Comparison of ENCODE assay signal across 8 cellular contexts in genomic region chr10:121926669-121927360, GRCh38. TPM values are rescaled to one million over a fixed set of nuclear protein-coding genes. Genes with fewer than 3 reads are reported as not detected.
DNase-seq lines count a peak whose midpoint lies in the region; ATAC-seq and TF ChIP-seq lines count a peak whose summit lies in the region.

No MANE protein-coding gene starts in this region.

- H3K36me3 ChIP-seq in PC-3 (ENCODE audit: low read depth, low read length) (no peaks in the 10 kb centered on the region), mesodermal cell (ENCODE audit: control insufficient read depth, insufficient read depth, low read length) (no peaks in the 10 kb centered on the region), uterus (no peaks in the 10 kb centered on the region)

- H3K27ac ChIP-seq in PC-3 (ENCODE audit: low read length) (peak overlapping the region; percentile 94), mesodermal cell (ENCODE audit: low read depth, low read length, severe bottlenecking) (peak overlapping the region; percentile 95), uterus (peak overlapping the region; percentile 94 to 96)

- TF ChIP-seq POLR2A in uterus (IDR thresholded peaks at IDR 0.05): no peak

- peak overlapping the region; percentile 92 for H3K4me2 ChIP-seq in PC-3 (ENCODE audit: low read length)

- TSS peak; percentile 55 for BruUV-seq in PC-3 (replicated peaks; lab: Mats Ljungman, UMichigan)

- peaks cover 12% of the 10 kb centered on the region for H3K4me1 ChIP-seq in PC-3 (ENCODE audit: insufficient read depth, low read length)
- H3K4me1 ChIP-seq in mesodermal cell (ENCODE audit: control insufficient read depth, insufficient read depth, low read length, poor library complexity, severe bottlenecking): peaks cover 1% of the 10 kb centered on the region
- no peaks in the 10 kb centered on the region for H3K4me1 ChIP-seq in uterus

- H3K36me3 Mint-ChIP-seq in activated naive CD4-positive, alpha-beta T cell treated with anti-CD3 and anti-CD28 coated beads, Interleukin-2, amount 50 U/mL, for 24 hours: peaks cover 3% of the 10 kb centered on the region

- H3K9me2 ChIP-seq in PC-3 (replicated peaks; ENCODE audit: low read length): no peaks in the 10 kb centered on the region

- intact Hi-C loops in PC-3 (cut with micrococcal nuclease): loop anchor here (2.0 kb wide), 1 partner anchor 30 kb away; no protein-coding TSS in a partner anchor
- intact Hi-C loops in uterus (cut with DNase I; ENCODE audit: low total_unique reads): no loop called here

- peak overlapping the region; percentile 80 for H3K27ac Mint-ChIP-seq in activated naive CD4-positive, alpha-beta T cell treated with anti-CD3 and anti-CD28 coated beads, Interleukin-2, amount 50 U/mL, for 24 hours

- no peaks in the 10 kb centered on the region for H3K9me3 Mint-ChIP-seq in activated naive CD4-positive, alpha-beta T cell treated with anti-CD3 and anti-CD28 coated beads, Interleukin-2, amount 50 U/mL, for 24 hours

- CTCF ChIA-PET in PC-3 (lab: Charles Lee): no interaction called here

- H3K9me3 ChIP-seq in PC-3 (ENCODE audit: low read length): no peaks in the 10 kb centered on the region
- H3K9me3 ChIP-seq in mesodermal cell (ENCODE audit: control insufficient read depth, low read length): no peaks in the 10 kb centered on the region
- no peaks in the 10 kb centered on the region for H3K9me3 ChIP-seq in uterus

- no peak for DNase-seq in activated naive CD4-positive, alpha-beta T cell treated with anti-CD3 and anti-CD28 coated beads, Interleukin-2, amount 50 U/mL, for 16 hours
- peak; percentile 7 for DNase-seq in PC-3
- DNase-seq in dedifferentiated amniotic fluid mesenchymal stem cell (ENCODE audit: extremely low spot score): peak; percentile 31
- DNase-seq in uterus: no peak
- no peak for DNase-seq in ureter (ENCODE audit: low spot score)

- no peaks in the 10 kb centered on the region for H3K27me3 ChIP-seq in PC-3 (ENCODE audit: low read length)
- H3K27me3 ChIP-seq in uterus: no peaks in the 10 kb centered on the region

- H3K79me2 ChIP-seq in PC-3 (ENCODE audit: low read length): peaks cover 55% of the 10 kb centered on the region

- peak overlapping the region; percentile 77 for H3K4me3 ChIP-seq in PC-3 (ENCODE audit: low read length)
- H3K4me3 ChIP-seq in mesodermal cell (ENCODE audit: extremely low read depth, insufficient read depth, low read length, poor library complexity, severe bottlenecking): peak overlapping the region; percentile 88
- peak overlapping the region; percentile 57 to 92 for H3K4me3 ChIP-seq in uterus

- POLR2A ChIA-PET in PC-3 (lab: Charles Lee; ENCODE audit: unreplicated experiment): no interaction called here

- peak overlapping the region; percentile 100 for H3K9ac ChIP-seq in PC-3 (ENCODE audit: low read length)

- H3F3A ChIP-seq in PC-3 (ENCODE audit: low read length, unreplicated experiment): no peaks in the 10 kb centered on the region

- ATAC-seq in HG02610 (IDR thresholded peaks at IDR 0.05; ENCODE audit: unreplicated experiment) (peak; percentile 12), PC-3 (no peak)

- H3K27me3 Mint-ChIP-seq in activated naive CD4-positive, alpha-beta T cell treated with anti-CD3 and anti-CD28 coated beads, Interleukin-2, amount 50 U/mL, for 24 hours: no peaks in the 10 kb centered on the region

- WGBS in mesodermal cell (ENCODE audit: insufficient coverage in 2 of 2), 2 experiments: 10 to 12% methylated on average over 13 to 15 of the region's 20 CpGs

- H3K4me3 Mint-ChIP-seq in activated naive CD4-positive, alpha-beta T cell treated with anti-CD3 and anti-CD28 coated beads, Interleukin-2, amount 50 U/mL, for 24 hours: peak overlapping the region; percentile 90

- no peaks in the 10 kb centered on the region for H4K20me1 ChIP-seq in PC-3 (ENCODE audit: low read length)

- H2AFZ ChIP-seq in PC-3 (ENCODE audit: low read length): peak overlapping the region; percentile 89

- peaks cover 38% of the 10 kb centered on the region for H3K4me1 Mint-ChIP-seq in activated naive CD4-positive, alpha-beta T cell treated with anti-CD3 and anti-CD28 coated beads, Interleukin-2, amount 50 U/mL, for 24 hours

- no peak for TF ChIP-seq CTCF in PC-3 (conservative IDR thresholded peaks at IDR 0.05; ENCODE audit: low read depth, low read length)
- TF ChIP-seq CTCF in uterus (IDR thresholded peaks at IDR 0.05): no peak

RNA-seq across cellular contexts. Expression of gene ATE1, which starts 1.0 kb away (rescaled TPM):
- total RNA-seq in PC-3 (2014; rRNA removed): 7.9 and 12.8 TPM in 2 replicates
- 20.9 TPM for polyA plus RNA-seq in mesodermal cell (2013, experiment 1 of 2)
- polyA plus RNA-seq in mesodermal cell (2013, experiment 2 of 2): 20.3 TPM
- 10 to 100 TPM; 13.5 to 90.2 (median 27.7) TPM for total RNA-seq in uterus
- 36.0 TPM for total RNA-seq in ureter

RNA-seq across cellular contexts. Expression of gene NSMCE4A, which starts 48.2 kb away (rescaled TPM):
- total RNA-seq in PC-3 (2014; rRNA removed) (46.3 and 47.3 TPM in 2 replicates), uterus (10 to 100 TPM; 54.7 to 80.3 (median 65.5) TPM), ureter (73.7 TPM)
- 45.3 TPM for polyA plus RNA-seq in mesodermal cell (2013, experiment 1 of 2)
- polyA plus RNA-seq in mesodermal cell (2013, experiment 2 of 2): 45.1 TPM

Comparison
In these comparisons a context has a peak if more than half of its experiments do, and no peak if none do; other contexts are left out.
1. DNase-seq: peak in PC-3 (single experiment) and dedifferentiated amniotic fluid mesenchymal stem cell (single experiment); none in activated naive CD4-positive, alpha-beta T cell treated with anti-CD3 and anti-CD28 coated beads, Interleukin-2, amount 50 U/mL, for 16 hours (single experiment), uterus (0 of 2) and ureter (single experiment).
2. Peak in every context shown above with its lines, with median percentiles within 50 percentile points of each other: H3K27ac ChIP-seq and H3K4me3 ChIP-seq.